ENCODE assay signal across 31 cellular contexts in the genomic region with DNA sequence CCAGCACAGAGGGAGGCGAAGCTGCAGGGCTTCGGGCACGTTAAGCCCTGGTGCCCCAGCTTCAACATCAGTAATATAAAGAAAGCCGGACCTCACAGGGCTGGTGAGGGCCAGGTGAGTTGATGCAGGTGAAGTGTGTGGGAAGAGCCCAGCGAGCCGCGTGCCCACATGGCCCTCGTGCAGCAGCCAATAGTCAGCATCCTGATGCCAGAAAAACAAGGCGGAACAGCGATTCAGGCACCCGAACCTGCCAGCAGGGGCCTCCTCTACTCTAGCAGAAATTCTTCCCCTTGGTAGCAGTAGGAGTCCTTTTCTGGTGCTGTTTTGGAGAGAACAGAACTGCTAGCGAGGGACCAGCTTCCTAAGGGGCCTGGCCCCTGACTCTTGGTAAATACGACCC. TPM values are rescaled to one million over a fixed set of nuclear protein-coding genes. Genes with fewer than 3 reads are reported as not detected.
A peak's percentile ranks its signal among the peaks of the same experiment; 100 is the strongest.
DNase-seq lines count a peak whose midpoint lies in the region; ATAC-seq and TF ChIP-seq lines count a peak whose summit lies in the region.
"Had no signal": no experiment of that assay in that cellular context is flagged by ENCODE, and none has a peak within 500 bp of the region (broad histone marks: within the 10 kb centered on the region; RNA-seq: fewer than 3 reads in every experiment).

No MANE protein-coding gene starts in this region.

- TF ChIP-seq CTCF in GM12872 (IDR thresholded peaks at IDR 0.05; ENCODE audit: insufficient read depth, low read depth, low read length) (0 out of 3 replicates have a peak, but pooled peaks have one; percentile 4), VCaP (conservative IDR thresholded peaks at IDR 0.05) (peak; percentile 23; the same call in 1 of the 2 replicates), epithelial cell of esophagus (IDR thresholded peaks at IDR 0.05; ENCODE audit: insufficient read depth, low read depth, low read length, missing control alignments) (peak; percentile 5), upper lobe of left lung (IDR thresholded peaks at IDR 0.05) (no peak)

- ATAC-seq in GM19467 (IDR thresholded peaks at IDR 0.05; ENCODE audit: unreplicated experiment) (no peak), upper lobe of left lung (ENCODE audit: low FRiP score in 2 of 2) (no peak)
- ATAC-seq: effector memory CD8-positive, alpha-beta T cell; left lung; psoas muscle had no signal

- H3K4me3 ChIP-seq in epithelial cell of esophagus (ENCODE audit: low read length) (no peak overlapping the region), upper lobe of left lung (no peak overlapping the region)
- H3K4me3 ChIP-seq: BLaER1 treated with 17β-estradiol and CSF1 and Interleukin-3, amounts not matched to agents 10 nM and 100 nM; cardiac muscle cell; colonic mucosa; left lung; psoas muscle; SJCRH30; transverse colon had no signal

- WGBS in upper lobe of left lung, 2 donors: 93 to 94% methylated on average over 10 to 12 of the region's 13 CpGs

- DNase-seq in DMS114 treated with DMSO at 0.1 percent for 48 hours (lab: John Stamatoyannopoulos, UW; ENCODE audit: unreplicated experiment) (peak; percentile 1), epithelial cell of esophagus (ENCODE audit: low read depth) (no peak), HK-2 (ENCODE audit: unreplicated experiment) (no peak), NCI-H2081 treated with DMSO at 0.1 percent for 48 hours (lab: John Stamatoyannopoulos, UW) (no peak), upper lobe of left lung (no peak)
- DNase-seq: activated CD4-positive, alpha-beta T cell treated with anti-CD3 and anti-CD28 coated beads for 4 hours; activated gamma-delta T cell treated with Interleukin-2 at 50 U/mL for 16 hours; activated naive CD8-positive, alpha-beta T cell treated with anti-CD3 and anti-CD28 coated beads, Interleukin-2, amount 10 ng/mL, durations not matched to agents 7 days and 5 days; activated T-cell treated with anti-CD3 and anti-CD28 coated beads, Interleukin-2, amount 50 U/mL, for 1 hour; aorta; colonic mucosa; DMS53; effector memory CD8-positive, alpha-beta T cell; GDM1; glutamatergic neuron; GOT3; left lung; NCI-H1436; occipital lobe; psoas muscle; SJCRH30; stimulated activated CD4-positive, alpha-beta T cell treated with anti-CD3 and anti-CD28 coated beads, Interleukin-4, amount 100 ng/mL, for 24 hours; SW 1271; T-helper 9 cell; transverse colon had no signal

- H3K4me1 ChIP-seq in upper lobe of left lung: no peaks in the 10 kb centered on the region
- H3K4me1 ChIP-seq: colonic mucosa, SJCRH30, transverse colon had no signal

- no peak for TF ChIP-seq POLR2A in upper lobe of left lung (IDR thresholded peaks at IDR 0.05)

- no peak overlapping the region for H3K27ac ChIP-seq in VCaP
- H3K27ac ChIP-seq in upper lobe of left lung: no peak overlapping the region
- H3K27ac ChIP-seq: BLaER1 treated with 17β-estradiol and CSF1 and Interleukin-3, amounts not matched to agents 10 nM and 100 nM; cardiac muscle cell; colonic mucosa; KMS-11; left lung; psoas muscle; SJCRH30; transverse colon had no signal

- no peaks in the 10 kb centered on the region for H3K27me3 ChIP-seq in upper lobe of left lung
- H3K27me3 ChIP-seq: BLaER1 treated with 17β-estradiol and CSF1 and Interleukin-3, amounts not matched to agents 10 nM and 100 nM; cardiac muscle cell; colonic mucosa; left lung; SJCRH30; transverse colon had no signal

- peaks cover 36 to 90% (median 63%) of the 10 kb centered on the region in 4 donors for H3K36me3 ChIP-seq in upper lobe of left lung

- no peaks in the 10 kb centered on the region for H3K9me3 ChIP-seq in upper lobe of left lung
- H3K9me3 ChIP-seq: colonic mucosa, left lung, psoas muscle, SJCRH30, transverse colon had no signal

- TF ChIP-seq EP300 in upper lobe of left lung (IDR thresholded peaks at IDR 0.05): no peak

RNA-seq across cellular contexts. Expression of a gene that starts 7.8 kb away (rescaled TPM):
- 10 to 100 TPM; 17.8 to 36.1 (median 29.1) TPM for total RNA-seq in upper lobe of left lung

Comparison
In these comparisons a context has a peak if more than half of its experiments do, and no peak if none do; other contexts are left out.
1. CTCF ChIP-seq: peak in GM12872 (single experiment), VCaP (single experiment) and epithelial cell of esophagus (single experiment); none in upper lobe of left lung (0 of 6).